In the genomic region with DNA sequence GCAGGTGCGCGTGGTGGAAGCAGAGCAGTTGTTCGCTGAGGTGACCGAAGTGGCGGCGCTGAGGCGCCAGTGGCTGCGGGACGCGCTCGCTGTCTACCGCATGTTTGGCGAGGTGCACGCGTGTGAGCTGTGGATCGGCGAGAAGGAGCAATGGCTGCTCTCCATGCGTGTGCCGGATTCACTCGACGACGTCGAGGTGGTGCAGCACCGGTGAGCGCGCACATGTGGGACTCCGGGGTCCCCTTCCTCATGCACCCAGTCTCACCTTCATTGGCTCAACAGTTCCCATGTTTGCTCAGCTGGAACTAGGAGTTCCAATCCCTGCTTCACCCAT, we compare ENCODE assay signal across 2 cellular contexts.
A peak's percentile ranks its signal among the peaks of the same experiment; 100 is the strongest.
TF ChIP-seq lines count a peak whose summit lies in the region.

No MANE protein-coding gene starts in this region.

TF ChIP-seq in K562, 482 proteins besides CTCF, POLR2A, EP300 and RAD21:
- no peak for TF ChIP-seq NR2C2 (CRISPR knock-in tag; IDR thresholded peaks at IDR 0.05)
- no peak for TF ChIP-seq NR2C2 (tag; IDR thresholded peaks at IDR 0.05)
- TF ChIP-seq CHD1 (IDR thresholded peaks at IDR 0.05; ENCODE audit: low read length) = no peak
- TF ChIP-seq MED1 (CRISPR knock-in tag; IDR thresholded peaks at IDR 0.05; ENCODE audit: borderline replicate concordance) = no peak
- peak; percentile 93 for TF ChIP-seq ZBTB33 (CRISPR knock-in tag; IDR thresholded peaks at IDR 0.05)
- TF ChIP-seq TCF7L2 (IDR thresholded peaks at IDR 0.05; ENCODE audit: low read depth, low read length) = no peak

TF ChIP-seq in neural cell, 6 proteins besides CTCF, POLR2A, EP300 and RAD21:
- TF ChIP-seq, protein P1, sequence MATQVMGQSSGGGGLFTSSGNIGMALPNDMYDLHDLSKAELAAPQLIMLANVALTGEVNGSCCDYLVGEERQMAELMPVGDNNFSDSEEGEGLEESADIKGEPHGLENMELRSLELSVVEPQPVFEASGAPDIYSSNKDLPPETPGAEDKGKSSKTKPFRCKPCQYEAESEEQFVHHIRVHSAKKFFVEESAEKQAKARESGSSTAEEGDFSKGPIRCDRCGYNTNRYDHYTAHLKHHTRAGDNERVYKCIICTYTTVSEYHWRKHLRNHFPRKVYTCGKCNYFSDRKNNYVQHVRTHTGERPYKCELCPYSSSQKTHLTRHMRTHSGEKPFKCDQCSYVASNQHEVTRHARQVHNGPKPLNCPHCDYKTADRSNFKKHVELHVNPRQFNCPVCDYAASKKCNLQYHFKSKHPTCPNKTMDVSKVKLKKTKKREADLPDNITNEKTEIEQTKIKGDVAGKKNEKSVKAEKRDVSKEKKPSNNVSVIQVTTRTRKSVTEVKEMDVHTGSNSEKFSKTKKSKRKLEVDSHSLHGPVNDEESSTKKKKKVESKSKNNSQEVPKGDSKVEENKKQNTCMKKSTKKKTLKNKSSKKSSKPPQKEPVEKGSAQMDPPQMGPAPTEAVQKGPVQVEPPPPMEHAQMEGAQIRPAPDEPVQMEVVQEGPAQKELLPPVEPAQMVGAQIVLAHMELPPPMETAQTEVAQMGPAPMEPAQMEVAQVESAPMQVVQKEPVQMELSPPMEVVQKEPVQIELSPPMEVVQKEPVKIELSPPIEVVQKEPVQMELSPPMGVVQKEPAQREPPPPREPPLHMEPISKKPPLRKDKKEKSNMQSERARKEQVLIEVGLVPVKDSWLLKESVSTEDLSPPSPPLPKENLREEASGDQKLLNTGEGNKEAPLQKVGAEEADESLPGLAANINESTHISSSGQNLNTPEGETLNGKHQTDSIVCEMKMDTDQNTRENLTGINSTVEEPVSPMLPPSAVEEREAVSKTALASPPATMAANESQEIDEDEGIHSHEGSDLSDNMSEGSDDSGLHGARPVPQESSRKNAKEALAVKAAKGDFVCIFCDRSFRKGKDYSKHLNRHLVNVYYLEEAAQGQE (IDR thresholded peaks at IDR 0.05; ENCODE audit: borderline replicate concordance) = no peak
- TF ChIP-seq EZH2 (IDR thresholded peaks at IDR 0.05; ENCODE audit: borderline replicate concordance, insufficient read depth, low read length, poor library complexity, severe bottlenecking) = no peak
- TF ChIP-seq MXI1 (conservative IDR thresholded peaks at IDR 0.05; ENCODE audit: poor library complexity, severe bottlenecking) = no peak
- no peak for TF ChIP-seq TAF1 (IDR thresholded peaks at IDR 0.05; ENCODE audit: low read depth)
- TF ChIP-seq POLR2AphosphoS5 (IDR thresholded peaks at IDR 0.05) = no peak
- no peak for TF ChIP-seq SMC3 (conservative IDR thresholded peaks at IDR 0.05; ENCODE audit: poor library complexity)
